In the genomic region with DNA sequence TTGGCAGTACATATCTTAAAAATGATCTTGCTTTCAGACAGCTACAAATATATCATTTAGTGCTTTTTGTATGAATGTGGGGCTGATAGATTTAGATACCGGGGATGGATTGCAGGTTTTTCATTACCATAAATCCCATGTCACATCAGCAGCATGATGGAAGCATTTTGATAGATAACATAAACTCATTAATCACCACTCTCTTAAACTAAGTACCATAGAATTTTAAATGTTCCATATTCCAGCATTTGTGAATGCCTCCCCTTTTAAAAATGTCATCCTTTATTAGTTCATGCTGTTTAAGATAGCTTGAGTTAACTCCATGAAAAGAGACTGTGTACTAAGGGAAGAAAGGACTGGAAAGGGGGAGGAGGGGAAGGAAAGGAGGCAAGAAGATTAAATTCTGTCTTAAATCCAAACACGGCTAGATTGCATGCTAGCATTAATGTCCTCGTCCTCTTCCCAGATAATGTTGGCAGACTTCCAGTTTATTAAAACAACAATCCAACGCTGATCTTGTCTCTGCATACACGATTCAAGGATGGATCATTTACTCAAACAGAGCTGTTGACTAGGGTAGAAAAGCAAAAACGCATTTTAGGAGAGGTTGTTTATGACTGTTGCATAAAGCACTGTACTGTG, we compare ENCODE assay signal across 1 cellular context.
TF ChIP-seq lines count a peak whose summit lies in the region.

No MANE protein-coding gene starts in this region.

TF ChIP-seq in HEK293, 187 proteins besides CTCF, POLR2A, EP300 and RAD21 (continued from another document):
- TF ChIP-seq, protein P1, sequence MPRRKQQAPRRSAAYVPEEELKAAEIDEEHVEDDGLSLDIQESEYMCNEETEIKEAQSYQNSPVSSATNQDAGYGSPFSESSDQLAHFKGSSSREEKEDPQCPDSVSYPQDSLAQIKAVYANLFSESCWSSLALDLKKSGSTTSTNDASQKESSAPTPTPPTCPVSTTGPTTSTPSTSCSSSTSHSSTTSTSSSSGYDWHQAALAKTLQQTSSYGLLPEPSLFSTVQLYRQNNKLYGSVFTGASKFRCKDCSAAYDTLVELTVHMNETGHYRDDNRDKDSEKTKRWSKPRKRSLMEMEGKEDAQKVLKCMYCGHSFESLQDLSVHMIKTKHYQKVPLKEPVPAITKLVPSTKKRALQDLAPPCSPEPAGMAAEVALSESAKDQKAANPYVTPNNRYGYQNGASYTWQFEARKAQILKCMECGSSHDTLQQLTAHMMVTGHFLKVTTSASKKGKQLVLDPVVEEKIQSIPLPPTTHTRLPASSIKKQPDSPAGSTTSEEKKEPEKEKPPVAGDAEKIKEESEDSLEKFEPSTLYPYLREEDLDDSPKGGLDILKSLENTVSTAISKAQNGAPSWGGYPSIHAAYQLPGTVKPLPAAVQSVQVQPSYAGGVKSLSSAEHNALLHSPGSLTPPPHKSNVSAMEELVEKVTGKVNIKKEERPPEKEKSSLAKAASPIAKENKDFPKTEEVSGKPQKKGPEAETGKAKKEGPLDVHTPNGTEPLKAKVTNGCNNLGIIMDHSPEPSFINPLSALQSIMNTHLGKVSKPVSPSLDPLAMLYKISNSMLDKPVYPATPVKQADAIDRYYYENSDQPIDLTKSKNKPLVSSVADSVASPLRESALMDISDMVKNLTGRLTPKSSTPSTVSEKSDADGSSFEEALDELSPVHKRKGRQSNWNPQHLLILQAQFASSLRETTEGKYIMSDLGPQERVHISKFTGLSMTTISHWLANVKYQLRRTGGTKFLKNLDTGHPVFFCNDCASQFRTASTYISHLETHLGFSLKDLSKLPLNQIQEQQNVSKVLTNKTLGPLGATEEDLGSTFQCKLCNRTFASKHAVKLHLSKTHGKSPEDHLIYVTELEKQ (tag by site-specific recombination; IDR thresholded peaks at IDR 0.05; ENCODE audit: borderline replicate concordance), result no peak
- TF ChIP-seq ZNF473 (tag by site-specific recombination; IDR thresholded peaks at IDR 0.05), result no peak
- TF ChIP-seq ZNF449 (tag by site-specific recombination; IDR thresholded peaks at IDR 0.05), result no peak
- TF ChIP-seq ZNF311 (tag by site-specific recombination; IDR thresholded peaks at IDR 0.05; ENCODE audit: borderline replicate concordance), result no peak
- TF ChIP-seq ZNF692 (tag by site-specific recombination; IDR thresholded peaks at IDR 0.05), result 0 out of 2 replicates have a peak, but pooled peaks have one; percentile 19
- no peak for TF ChIP-seq ZNF280C (tag by site-specific recombination; IDR thresholded peaks at IDR 0.05)
- TF ChIP-seq ZFP3 (tag by site-specific recombination; IDR thresholded peaks at IDR 0.05; ENCODE audit: low read depth), result no peak
- no peak for TF ChIP-seq ZNF37A (tag by site-specific recombination; IDR thresholded peaks at IDR 0.05)
- TF ChIP-seq ZNF239 (tag by site-specific recombination; IDR thresholded peaks at IDR 0.05), result no peak
- no peak for TF ChIP-seq ZNF521 (tag by site-specific recombination; IDR thresholded peaks at IDR 0.05)
- TF ChIP-seq MZF1 (tag by site-specific recombination; IDR thresholded peaks at IDR 0.05; ENCODE audit: borderline replicate concordance), result peak; percentile 77; the same call in 1 of the 2 replicates
- no peak for TF ChIP-seq ZNF837 (tag by site-specific recombination; IDR thresholded peaks at IDR 0.05)
- TF ChIP-seq ZNF335 (tag by site-specific recombination; conservative IDR thresholded peaks at IDR 0.05), result 0 out of 2 replicates have a peak, but pooled peaks have one; percentile 12
- TF ChIP-seq ZNF366 (tag by site-specific recombination; conservative IDR thresholded peaks at IDR 0.05), result 0 out of 2 replicates have a peak, but pooled peaks have one; percentile 37
- TF ChIP-seq ZNF791 (tag by site-specific recombination; IDR thresholded peaks at IDR 0.05), result no peak
- no peak for TF ChIP-seq ZNF548 (tag by site-specific recombination; IDR thresholded peaks at IDR 0.05)
- TF ChIP-seq PRDM1 (tag by site-specific recombination; IDR thresholded peaks at IDR 0.05), result no peak
- TF ChIP-seq, protein P2, sequence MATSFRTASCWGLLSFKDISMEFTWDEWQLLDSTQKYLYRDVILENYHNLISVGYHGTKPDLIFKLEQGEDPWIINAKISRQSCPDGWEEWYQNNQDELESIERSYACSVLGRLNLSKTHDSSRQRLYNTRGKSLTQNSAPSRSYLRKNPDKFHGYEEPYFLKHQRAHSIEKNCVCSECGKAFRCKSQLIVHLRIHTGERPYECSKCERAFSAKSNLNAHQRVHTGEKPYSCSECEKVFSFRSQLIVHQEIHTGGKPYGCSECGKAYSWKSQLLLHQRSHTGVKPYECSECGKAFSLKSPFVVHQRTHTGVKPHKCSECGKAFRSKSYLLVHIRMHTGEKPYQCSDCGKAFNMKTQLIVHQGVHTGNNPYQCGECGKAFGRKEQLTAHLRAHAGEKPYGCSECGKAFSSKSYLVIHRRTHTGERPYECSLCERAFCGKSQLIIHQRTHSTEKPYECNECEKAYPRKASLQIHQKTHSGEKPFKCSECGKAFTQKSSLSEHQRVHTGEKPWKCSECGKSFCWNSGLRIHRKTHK (tag by site-specific recombination; IDR thresholded peaks at IDR 0.05), result no peak
- TF ChIP-seq, protein P3, sequence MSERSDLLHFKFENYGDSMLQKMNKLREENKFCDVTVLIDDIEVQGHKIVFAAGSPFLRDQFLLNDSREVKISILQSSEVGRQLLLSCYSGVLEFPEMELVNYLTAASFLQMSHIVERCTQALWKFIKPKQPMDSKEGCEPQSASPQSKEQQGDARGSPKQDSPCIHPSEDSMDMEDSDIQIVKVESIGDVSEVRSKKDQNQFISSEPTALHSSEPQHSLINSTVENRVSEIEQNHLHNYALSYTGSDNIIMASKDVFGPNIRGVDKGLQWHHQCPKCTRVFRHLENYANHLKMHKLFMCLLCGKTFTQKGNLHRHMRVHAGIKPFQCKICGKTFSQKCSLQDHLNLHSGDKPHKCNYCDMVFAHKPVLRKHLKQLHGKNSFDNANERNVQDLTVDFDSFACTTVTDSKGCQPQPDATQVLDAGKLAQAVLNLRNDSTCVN (tag by site-specific recombination; optimal IDR thresholded peaks at IDR 0.05), result no peak
- 0 out of 2 replicates have a peak, but pooled peaks have one; percentile 31 for TF ChIP-seq ZEB2 (tag by site-specific recombination; IDR thresholded peaks at IDR 0.05)
- TF ChIP-seq IKZF3 (tag by site-specific recombination; IDR thresholded peaks at IDR 0.05), result 0 out of 2 replicates have a peak, but pooled peaks have one; percentile 55
- TF ChIP-seq ZNF544 (tag by site-specific recombination; IDR thresholded peaks at IDR 0.05), result no peak
- TF ChIP-seq ZNF623 (tag by site-specific recombination; IDR thresholded peaks at IDR 0.05), result no peak
- no peak for TF ChIP-seq ZNF501 (tag by site-specific recombination; IDR thresholded peaks at IDR 0.05)
- TF ChIP-seq, protein P4, sequence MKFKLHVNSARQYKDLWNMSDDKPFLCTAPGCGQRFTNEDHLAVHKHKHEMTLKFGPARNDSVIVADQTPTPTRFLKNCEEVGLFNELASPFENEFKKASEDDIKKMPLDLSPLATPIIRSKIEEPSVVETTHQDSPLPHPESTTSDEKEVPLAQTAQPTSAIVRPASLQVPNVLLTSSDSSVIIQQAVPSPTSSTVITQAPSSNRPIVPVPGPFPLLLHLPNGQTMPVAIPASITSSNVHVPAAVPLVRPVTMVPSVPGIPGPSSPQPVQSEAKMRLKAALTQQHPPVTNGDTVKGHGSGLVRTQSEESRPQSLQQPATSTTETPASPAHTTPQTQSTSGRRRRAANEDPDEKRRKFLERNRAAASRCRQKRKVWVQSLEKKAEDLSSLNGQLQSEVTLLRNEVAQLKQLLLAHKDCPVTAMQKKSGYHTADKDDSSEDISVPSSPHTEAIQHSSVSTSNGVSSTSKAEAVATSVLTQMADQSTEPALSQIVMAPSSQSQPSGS (tag by site-specific recombination; IDR thresholded peaks at IDR 0.05; ENCODE audit: low read depth), result no peak
- peak; percentile 49; the same call in 1 of the 2 replicates for TF ChIP-seq ZSCAN30 (tag by site-specific recombination; IDR thresholded peaks at IDR 0.05)
- no peak for TF ChIP-seq GLIS1 (tag by site-specific recombination; IDR thresholded peaks at IDR 0.05)
- TF ChIP-seq PRDM6 (tag by site-specific recombination; IDR thresholded peaks at IDR 0.05), result no peak
- no peak for TF ChIP-seq ZNF426 (tag by site-specific recombination; IDR thresholded peaks at IDR 0.05)
- TF ChIP-seq ZNF112 (tag by site-specific recombination; IDR thresholded peaks at IDR 0.05), result no peak
- TF ChIP-seq ZNF184 (tag by site-specific recombination; IDR thresholded peaks at IDR 0.05), result no peak
- no peak for TF ChIP-seq ZNF768 (tag by site-specific recombination; IDR thresholded peaks at IDR 0.05)
- no peak for TF ChIP-seq KLF10 (tag by site-specific recombination; IDR thresholded peaks at IDR 0.05)
- no peak for TF ChIP-seq ZNF585B (tag by site-specific recombination; IDR thresholded peaks at IDR 0.05)
- 0 out of 2 replicates have a peak, but pooled peaks have one; percentile 7 for TF ChIP-seq ZNF19 (tag by site-specific recombination; IDR thresholded peaks at IDR 0.05; ENCODE audit: low read depth)
- no peak for TF ChIP-seq ELK4 (IDR thresholded peaks at IDR 0.05; ENCODE audit: borderline replicate concordance, low read depth, low read length)
